8 cellular contexts compared by ENCODE assay signal in genomic region chr7:139232893-139233292, GRCh38. TPM values are rescaled to one million over a fixed set of nuclear protein-coding genes. Genes with fewer than 3 reads are reported as not detected.
DNase-seq lines count a peak whose midpoint lies in the region; ATAC-seq, FAIRE-seq and TF ChIP-seq lines count a peak whose summit lies in the region.

No MANE protein-coding gene starts in this region.

- intact Hi-C loops in activated CD8-positive, alpha-beta T cell treated with anti-CD3 and anti-CD28 coated beads for 36 hours (cut with micrococcal nuclease), result loop anchor here (5.0 kb wide), 1 partner anchor 116 kb away; no protein-coding TSS in a partner anchor

- peaks cover 27% of the 10 kb centered on the region for H3K4me1 Mint-ChIP-seq in activated CD8-positive, alpha-beta T cell treated with anti-CD3 and anti-CD28 coated beads for 36 hours (ENCODE audit: low read depth)

- H3K4me3 ChIP-seq in upper lobe of left lung, result peak overlapping the region in 2 of 4 donors; percentile 69 to 95

- no peak overlapping the region for H3K27ac Mint-ChIP-seq in activated CD8-positive, alpha-beta T cell treated with anti-CD3 and anti-CD28 coated beads for 36 hours

- POLR2A ChIA-PET in activated CD8-positive, alpha-beta T cell treated with anti-CD3 and anti-CD28 coated beads for 36 hours (lab: Charles Lee), result interaction anchor here (1.2 kb wide), 1 partner anchor 139 kb away, joined by 3 read pairs; no protein-coding TSS in a partner anchor

- DNase-seq in AG08395 (ENCODE audit: low spot score), result peak; percentile 29
- DNase-seq in H4 (ENCODE audit: low spot score), result peak; percentile 29
- no peak for DNase-seq in activated CD8-positive, alpha-beta T cell treated with anti-CD3 and anti-CD28 coated beads for 36 hours
- no peak for DNase-seq in COR-L47 (lab: John Stamatoyannopoulos, UW)
- no peak for DNase-seq in upper lobe of left lung

- TF ChIP-seq POLR2A in upper lobe of left lung (IDR thresholded peaks at IDR 0.05), result no peak

- CTCF ChIA-PET in activated CD8-positive, alpha-beta T cell treated with anti-CD3 and anti-CD28 coated beads for 36 hours (lab: Charles Lee), result interaction anchor here (1.0 kb wide), 1 partner anchor 107 kb away, joined by 3 read pairs; no protein-coding TSS in a partner anchor

- TF ChIP-seq EP300 in upper lobe of left lung (IDR thresholded peaks at IDR 0.05), result no peak

- WGBS in upper lobe of left lung, 2 donors, result 40 to 48% methylated on average over 2 of the region's 2 CpGs

- peaks cover 6% of the 10 kb centered on the region for H3K27me3 Mint-ChIP-seq in activated CD8-positive, alpha-beta T cell treated with anti-CD3 and anti-CD28 coated beads for 36 hours

- H3K27me3 ChIP-seq in upper lobe of left lung, result no peaks in the 10 kb centered on the region

- H3K9me3 Mint-ChIP-seq in activated CD8-positive, alpha-beta T cell treated with anti-CD3 and anti-CD28 coated beads for 36 hours, result no peaks in the 10 kb centered on the region

- H3K27ac ChIP-seq in upper lobe of left lung, result peak overlapping the region in 1 of 4 donors; percentile 50

- no peak for ATAC-seq in activated CD8-positive, alpha-beta T cell treated with anti-CD3 and anti-CD28 coated beads for 36 hours
- no peak for ATAC-seq in HG03159 (IDR thresholded peaks at IDR 0.05; ENCODE audit: unreplicated experiment)
- no peak for ATAC-seq in upper lobe of left lung (ENCODE audit: low FRiP score in 2 of 2)
- no peak for ATAC-seq in HG02840 (IDR thresholded peaks at IDR 0.05; ENCODE audit: low FRiP score, unreplicated experiment)

- H3K4me1 ChIP-seq in upper lobe of left lung, result peaks cover 5 to 25% (median 16%) of the 10 kb centered on the region in 4 donors

- H3K36me3 Mint-ChIP-seq in activated CD8-positive, alpha-beta T cell treated with anti-CD3 and anti-CD28 coated beads for 36 hours (ENCODE audit: low read depth), result peaks cover 9% of the 10 kb centered on the region

- H3K36me3 ChIP-seq in upper lobe of left lung, result peaks cover 7 to 11% (median 9%) of the 10 kb centered on the region in 4 donors

- no peak for TF ChIP-seq CTCF in activated CD8-positive, alpha-beta T cell treated with anti-CD3 and anti-CD28 coated beads for 36 hours (IDR thresholded peaks at IDR 0.05)
- TF ChIP-seq CTCF in upper lobe of left lung (IDR thresholded peaks at IDR 0.05), result no peak

- H3K4me3 Mint-ChIP-seq in activated CD8-positive, alpha-beta T cell treated with anti-CD3 and anti-CD28 coated beads for 36 hours, result peak overlapping the region; percentile 87

- peak; percentile 69 for FAIRE-seq in islet of Langerhans (lab: Jason Lieb, UNC)

- H3K9me3 ChIP-seq in upper lobe of left lung, result no peaks in the 10 kb centered on the region

RNA-seq across cellular contexts. Expression of gene UBN2, which starts 1.9 kb away (rescaled TPM):
- 2.3 and 3.3 TPM in 2 replicates for total RNA-seq in H4 (2014; rRNA removed; shearing (Covaris generic))
- total RNA-seq in activated CD8-positive, alpha-beta T cell treated with anti-CD3 and anti-CD28 coated beads for 36 hours, result 1 to 10 TPM; 7.0 to 7.6 TPM
- 10 to 100 TPM in 5 of 6 donors, 1 to 10 TPM in 1; 8.1 to 29.3 (median 17.1) TPM for total RNA-seq in upper lobe of left lung

Comparison
In these comparisons a context has a peak if more than half of its experiments do, and no peak if none do; other contexts are left out.
1. DNase-seq: peak in AG08395 (single experiment) and H4 (single experiment); none in activated CD8-positive, alpha-beta T cell treated with anti-CD3 and anti-CD28 coated beads for 36 hours (single experiment), COR-L47 (single experiment) and upper lobe of left lung (0 of 2).